8 cellular contexts compared by ENCODE assay signal in genomic region chr11:20355221-20356219, GRCh38. TPM values are rescaled to one million over a fixed set of nuclear protein-coding genes. Genes with fewer than 3 reads are reported as not detected.
DNase-seq lines count a peak whose midpoint lies in the region; ATAC-seq and TF ChIP-seq lines count a peak whose summit lies in the region.

No MANE protein-coding gene starts in this region.

- CTCF ChIA-PET in BJ (lab: Yijun Ruan, JAX), result interaction anchor here (0.5 to 6.9 kb wide), 26 partner anchors 8 to 1104 kb away, joined by 3 to 99 read pairs (median 3); partner anchors contain the start of gene HTATIP2

- ATAC-seq in GM18511 (IDR thresholded peaks at IDR 0.05; ENCODE audit: unreplicated experiment) (peak; percentile 65), HG02884 (IDR thresholded peaks at IDR 0.05; ENCODE audit: unreplicated experiment) (peak; percentile 92)

- no peaks in the 10 kb centered on the region for H3K36me3 ChIP-seq in BJ (ENCODE audit: control insufficient read depth, insufficient read depth, low read length)
- H3K36me3 ChIP-seq in left ventricle myocardium inferior, result no peaks in the 10 kb centered on the region

- H3K9me3 ChIP-seq in left ventricle myocardium inferior (replicated peaks), result no peaks in the 10 kb centered on the region

- no peak overlapping the region for H3K27ac ChIP-seq in left ventricle myocardium inferior (replicated peaks)

- peaks cover 5% of the 10 kb centered on the region for H3K27me3 ChIP-seq in BJ (ENCODE audit: control insufficient read depth, insufficient read depth, low read length)
- no peaks in the 10 kb centered on the region for H3K27me3 ChIP-seq in left ventricle myocardium inferior (ENCODE audit: low read depth)

- intact Hi-C loops in left ventricle myocardium inferior (cut with micrococcal nuclease), result no loop called here

- H3K4me3 ChIP-seq in BJ (ENCODE audit: low read depth, low read length) (no peak overlapping the region), left ventricle myocardium inferior (no peak overlapping the region)

- peak; percentile 78 for TF ChIP-seq CTCF in BJ (IDR thresholded peaks at IDR 0.05; ENCODE audit: insufficient read depth, low read depth, low read length)
- TF ChIP-seq CTCF in left ventricle myocardium inferior (IDR thresholded peaks at IDR 0.05; ENCODE audit: borderline replicate concordance), result peak; percentile 61

- H3K4me1 ChIP-seq in left ventricle myocardium inferior, result no peaks in the 10 kb centered on the region

- POLR2A ChIA-PET in BJ (lab: Charles Lee), result no interaction called here

- DNase-seq in BJ (ENCODE audit: low read depth) (no peak), NCI-H2227 treated with DMSO at 0.1 percent for 48 hours (lab: John Stamatoyannopoulos, UW) (peak; percentile 16), left ventricle myocardium inferior (no peak), GM19240 (ENCODE audit: insufficient read length, low spot score) (no peak)
- peak; percentile 6 for DNase-seq in activated effector memory CD4-positive, alpha-beta T cell treated with Interleukin-2 at 50 U/mL for 16 hours
- peak; percentile 35 for DNase-seq in stimulated activated CD4-positive, alpha-beta T cell treated with anti-CD3 and anti-CD28 coated beads, Interleukin-4, amount 100 ng/mL, for 1 hour

RNA-seq across cellular contexts. Expression of gene HTATIP2, which starts 8.0 kb away (rescaled TPM):
- 20.2 and 34.6 TPM in 2 replicates for polyA plus RNA-seq in BJ (2011; rRNA removed)
- 8.4 and 10.8 TPM in 2 replicates for polyA minus RNA-seq in BJ (2011; rRNA and poly(A)+ RNA removed)
- total RNA-seq in left ventricle myocardium inferior, result 17.4 TPM

RNA-seq across cellular contexts. Expression of gene PRMT3, which starts 32.0 kb away (rescaled TPM):
- polyA plus RNA-seq in BJ (2011; rRNA removed), result 5.6 and 11.4 TPM in 2 replicates
- 4.8 and 6.2 TPM in 2 replicates for polyA minus RNA-seq in BJ (2011; rRNA and poly(A)+ RNA removed)
- 11.4 TPM for total RNA-seq in left ventricle myocardium inferior

Comparison
In these comparisons a context has a peak if more than half of its experiments do, and no peak if none do; other contexts are left out.
1. DNase-seq: peak in NCI-H2227 treated with DMSO at 0.1 percent for 48 hours (single experiment), activated effector memory CD4-positive, alpha-beta T cell treated with Interleukin-2 at 50 U/mL for 16 hours (single experiment) and stimulated activated CD4-positive, alpha-beta T cell treated with anti-CD3 and anti-CD28 coated beads, Interleukin-4, amount 100 ng/mL, for 1 hour (single experiment); none in BJ (single experiment), left ventricle myocardium inferior (single experiment) and GM19240 (single experiment).